8 cellular contexts compared by ENCODE assay signal in genomic region chr11:119067371-119068222, GRCh38. TPM values are rescaled to one million over a fixed set of nuclear protein-coding genes. Genes with fewer than 3 reads are reported as not detected.
DNase-seq lines count a peak whose midpoint lies in the region; ATAC-seq, FAIRE-seq and TF ChIP-seq lines count a peak whose summit lies in the region.

Gene VPS11 (plus strand): TSS chr11:119067818. CDS start chr11:119067824, 6 bp downstream.

- H3K79me2 ChIP-seq in smooth muscle cell (ENCODE audit: low read depth) = peaks cover 18% of the 10 kb centered on the region

- H3K27me3 ChIP-seq in bronchial epithelial cell (ENCODE audit: control insufficient read depth, insufficient read depth, low read length) = no peaks in the 10 kb centered on the region
- no peaks in the 10 kb centered on the region for H3K27me3 ChIP-seq in smooth muscle cell (ENCODE audit: low read depth)

- DNase-seq in ACHN = peak; percentile 95
- DNase-seq in NCI-H2227 treated with DMSO at 0.1 percent for 48 hours (lab: John Stamatoyannopoulos, UW) = peak; percentile 77
- peak; percentile 92 for DNase-seq in bronchial epithelial cell (ENCODE audit: low read depth)
- peak; percentile 99 for DNase-seq in iPS-NIHi11 (ENCODE audit: low spot score)
- DNase-seq in smooth muscle cell (lab: John Stamatoyannopoulos, UW; ENCODE audit: unreplicated experiment) = peak; percentile 87

- peak; percentile 87 for ATAC-seq in GM18870 (IDR thresholded peaks at IDR 0.05; ENCODE audit: unreplicated experiment)
- ATAC-seq in HG03135 (IDR thresholded peaks at IDR 0.05; ENCODE audit: unreplicated experiment) = peak; percentile 85

- H3K36me3 ChIP-seq in bronchial epithelial cell (ENCODE audit: control insufficient read depth, insufficient read depth, low read length) (peaks cover 11% of the 10 kb centered on the region), smooth muscle cell (ENCODE audit: low read depth) (no peaks in the 10 kb centered on the region)

- H2AFZ ChIP-seq in smooth muscle cell (ENCODE audit: low read depth) = peak within 1 kb of the TSS; percentile 100

- 1% methylated on average over 49 of the region's 49 CpGs for WGBS in smooth muscle cell (ENCODE audit: low lambda C conversion rate)

- no peak for FAIRE-seq in bronchial epithelial cell (lab: Jason Lieb, UNC)

- peak within 1 kb of the TSS; percentile 88 for H3K9ac ChIP-seq in smooth muscle cell (ENCODE audit: low read depth)

- no peak for TF ChIP-seq CTCF in WI38 (IDR thresholded peaks at IDR 0.05; ENCODE audit: low read depth, low read length)
- TF ChIP-seq CTCF in bronchial epithelial cell (IDR thresholded peaks at IDR 0.05; ENCODE audit: insufficient read depth, low read length, severe bottlenecking) = no peak
- TF ChIP-seq CTCF in smooth muscle cell (IDR thresholded peaks at IDR 0.05; ENCODE audit: borderline replicate concordance, insufficient read depth, poor library complexity, severe bottlenecking) = no peak

- peak within 1 kb of the TSS; percentile 99 for H3K4me3 ChIP-seq in WI38 (ENCODE audit: low read depth, low read length)
- peak within 1 kb of the TSS; percentile 95 for H3K4me3 ChIP-seq in bronchial epithelial cell (ENCODE audit: low read depth, low read length)
- peak within 1 kb of the TSS; percentile 72 for H3K4me3 ChIP-seq in smooth muscle cell

- no peaks in the 10 kb centered on the region for H4K20me1 ChIP-seq in smooth muscle cell (ENCODE audit: low read depth)

- H3K9me3 ChIP-seq in smooth muscle cell (replicated peaks; ENCODE audit: low read depth) = no peaks in the 10 kb centered on the region

- no peaks in the 10 kb centered on the region for H3K4me1 ChIP-seq in smooth muscle cell (ENCODE audit: low read depth)

- peak within 1 kb of the TSS; percentile 68 for H3K27ac ChIP-seq in smooth muscle cell (ENCODE audit: low read depth)

- in situ Hi-C loops in ACHN (cut with HindIII; ENCODE audit: low pct_ligation_motif_present, low pct_unique_long_range_greater_than_20kb, low sequenced_read_pairs) = no loop called here

- no peaks in the 10 kb centered on the region for H3F3A ChIP-seq in smooth muscle cell (ENCODE audit: low read depth)

- peak within 1 kb of the TSS; percentile 85 for H3K4me2 ChIP-seq in smooth muscle cell

RNA-seq across cellular contexts. Expression of gene VPS11, which starts in this region (rescaled TPM):
- total RNA-seq in bronchial epithelial cell = 24.5 and 27.0 TPM in 2 replicates
- 32.3 and 33.8 TPM in 2 replicates for total RNA-seq in smooth muscle cell
- 33.1 and 38.7 TPM in 2 replicates for polyA plus RNA-seq in smooth muscle cell

Comparison
In these comparisons a context has a peak if more than half of its experiments do, and no peak if none do; other contexts are left out.
1. Peak in every context shown above with its lines: DNase-seq, ATAC-seq, H3K4me3 ChIP-seq and H3K27ac ChIP-seq.